In the genomic region with DNA sequence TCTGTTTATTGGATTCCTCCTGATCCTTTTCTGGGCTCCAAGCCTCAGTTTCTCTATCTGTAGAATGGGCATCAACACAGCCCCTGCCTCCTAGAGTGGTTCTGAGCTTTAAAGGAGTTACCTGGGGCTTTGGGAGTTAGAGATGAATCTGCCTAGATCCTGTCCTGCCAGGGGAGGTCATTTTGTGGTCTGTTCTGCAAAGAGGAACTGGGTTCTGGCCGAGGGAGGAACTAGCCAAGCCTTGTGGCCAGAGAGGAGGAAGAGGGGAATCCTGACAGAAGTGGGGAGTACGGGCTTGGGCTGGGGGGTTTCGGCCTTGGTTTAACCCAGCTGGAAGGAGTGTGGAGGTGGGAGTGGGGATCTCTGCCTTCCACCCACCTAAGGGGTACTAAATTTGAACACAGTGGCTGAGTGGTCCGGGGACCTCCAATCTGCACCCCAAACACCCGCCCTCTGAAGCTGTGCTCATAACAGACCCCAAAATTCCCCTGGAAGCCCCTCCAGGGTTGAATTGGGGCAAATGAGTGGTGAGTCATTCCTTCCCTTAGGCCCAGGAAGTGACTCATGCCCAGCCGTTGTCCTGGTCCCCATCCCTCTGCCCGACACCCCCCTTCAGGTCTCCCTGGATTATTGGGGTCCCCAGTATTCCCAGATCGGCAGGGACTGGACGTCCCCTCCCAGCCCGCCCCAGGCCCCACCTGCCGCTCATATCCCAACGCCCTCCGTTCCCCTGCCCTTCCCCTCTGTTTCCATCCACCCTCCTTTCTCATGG, we compare ENCODE assay signal across 8 cellular contexts. TPM values are rescaled to one million over a fixed set of nuclear protein-coding genes. Genes with fewer than 3 reads are reported as not detected.
DNase-seq lines count a peak whose midpoint lies in the region; ATAC-seq, FAIRE-seq and TF ChIP-seq lines count a peak whose summit lies in the region.

No MANE protein-coding gene starts in this region.

- no peaks in the 10 kb centered on the region for H3K27me3 ChIP-seq in Peyer's patch

- peak overlapping the region; percentile 89 for H3K4me3 Mint-ChIP-seq in activated naive CD8-positive, alpha-beta T cell treated with anti-CD3 and anti-CD28 coated beads for 36 hours

- H3K9me3 Mint-ChIP-seq in activated naive CD8-positive, alpha-beta T cell treated with anti-CD3 and anti-CD28 coated beads for 36 hours = no peaks in the 10 kb centered on the region

- ATAC-seq in left colon (no peak), HG03520 (IDR thresholded peaks at IDR 0.05; ENCODE audit: unreplicated experiment) (no peak)
- ATAC-seq in stimulated activated naive CD8-positive, alpha-beta T cell treated with anti-CD3 and anti-CD28 coated beads, Interleukin-15, Interleukin-2, amounts not matched to agents 100 U/mL and 50 U/mL, for 24 hours = peak; percentile 48

- TF ChIP-seq POLR2A in Peyer's patch (IDR thresholded peaks at IDR 0.05) = no peak

- H3K4me1 ChIP-seq in Peyer's patch = peaks cover 0 to 36% (median 12%) of the 10 kb centered on the region in 4 donors

- peaks cover 0 to 10% (median 0%) of the 10 kb centered on the region in 3 donors for H3K36me3 ChIP-seq in Peyer's patch

- no peak for TF ChIP-seq CTCF in Peyer's patch (IDR thresholded peaks at IDR 0.05)
- TF ChIP-seq CTCF in D721Med (IDR thresholded peaks at IDR 0.05; ENCODE audit: insufficient read depth, missing control alignments) = no peak

- no peak for FAIRE-seq in D721Med (lab: Jason Lieb, UNC)

- intact Hi-C loops in left colon (cut with DNase I, micrococcal nuclease) = no loop called here

- H3K27ac ChIP-seq in Peyer's patch = peak overlapping the region; percentile 87 to 98 (median 92)

- peaks cover 3% of the 10 kb centered on the region for H3K27me3 Mint-ChIP-seq in activated naive CD8-positive, alpha-beta T cell treated with anti-CD3 and anti-CD28 coated beads for 36 hours

- DNase-seq in activated CD8-positive, alpha-beta memory T cell treated with anti-CD3 and anti-CD28 coated beads for 1 hour (ENCODE audit: extremely low read depth in 1 of 2, low read depth in 1 of 2) = peak; percentile 53 to 57
- DNase-seq in activated CD8-positive, alpha-beta memory T cell treated with anti-CD3 and anti-CD28 coated beads, Interleukin-2, amount 50 U/mL, for 48 hours = no peak
- DNase-seq in Peyer's patch (peak in 2 of 3 donors; percentile 61 to 75), left colon (peak; percentile 47 to 57), D721Med (ENCODE audit: insufficient read length, low spot score) (no peak)
- DNase-seq in activated naive CD8-positive, alpha-beta T cell treated with anti-CD3 and anti-CD28 coated beads for 36 hours = peak; percentile 79
- peak; percentile 78 for DNase-seq in stimulated activated naive CD8-positive, alpha-beta T cell treated with anti-CD3 and anti-CD28 coated beads, Interleukin-15, Interleukin-2, amounts not matched to agents 100 U/mL and 50 U/mL, for 24 hours

- H3K4me1 Mint-ChIP-seq in activated naive CD8-positive, alpha-beta T cell treated with anti-CD3 and anti-CD28 coated beads for 36 hours = peaks cover 27% of the 10 kb centered on the region

- peak overlapping the region; percentile 95 for H3K27ac Mint-ChIP-seq in activated naive CD8-positive, alpha-beta T cell treated with anti-CD3 and anti-CD28 coated beads for 36 hours

- peak overlapping the region; percentile 60 to 75 (median 66) for H3K4me3 ChIP-seq in Peyer's patch

- H3K36me3 Mint-ChIP-seq in activated naive CD8-positive, alpha-beta T cell treated with anti-CD3 and anti-CD28 coated beads for 36 hours = peaks cover 53% of the 10 kb centered on the region

- no peaks in the 10 kb centered on the region for H3K9me3 ChIP-seq in Peyer's patch

RNA-seq across cellular contexts. Expression of gene ADGRE5, which starts 2.8 kb away (rescaled TPM):
- total RNA-seq in Peyer's patch (100 to 1,000 TPM in 2 of 4 donors, 10 to 100 TPM in 2; 70.6 to 159 (median 110) TPM), left colon (100 to 1,000 TPM; 147 to 173 TPM)
- total RNA-seq in activated naive CD8-positive, alpha-beta T cell treated with anti-CD3 and anti-CD28 coated beads for 36 hours = 100 to 1,000 TPM; 219 to 223 TPM

RNA-seq across cellular contexts. Expression of gene DDX39A, which starts 35.1 kb away (rescaled TPM):
- total RNA-seq in Peyer's patch (100 to 1,000 TPM in 3 of 4 donors, 10 to 100 TPM in 1; 52.5 to 283 (median 115) TPM), left colon (10 to 100 TPM; 55.3 to 85.8 TPM)
- 100 to 1,000 TPM; 300 to 306 TPM for total RNA-seq in activated naive CD8-positive, alpha-beta T cell treated with anti-CD3 and anti-CD28 coated beads for 36 hours

RNA-seq across cellular contexts. Expression of gene PKN1, which starts 49.0 kb away (rescaled TPM):
- 100 to 1,000 TPM in 1 of 4 donors, 10 to 100 TPM in 3; 13.1 to 140 (median 28.2) TPM for total RNA-seq in Peyer's patch
- 100 to 1,000 TPM; 168 to 169 TPM for total RNA-seq in activated naive CD8-positive, alpha-beta T cell treated with anti-CD3 and anti-CD28 coated beads for 36 hours
- 10 to 100 TPM; 29.3 to 49.6 TPM for total RNA-seq in left colon

Comparison
In these comparisons a context has a peak if more than half of its experiments do, and no peak if none do; other contexts are left out.
1. DNase-seq: peak in activated CD8-positive, alpha-beta memory T cell treated with anti-CD3 and anti-CD28 coated beads for 1 hour (2 of 2), Peyer's patch (2 of 3), activated naive CD8-positive, alpha-beta T cell treated with anti-CD3 and anti-CD28 coated beads for 36 hours (single experiment), left colon (2 of 2) and stimulated activated naive CD8-positive, alpha-beta T cell treated with anti-CD3 and anti-CD28 coated beads, Interleukin-15, Interleukin-2, amounts not matched to agents 100 U/mL and 50 U/mL, for 24 hours (single experiment); none in activated CD8-positive, alpha-beta memory T cell treated with anti-CD3 and anti-CD28 coated beads, Interleukin-2, amount 50 U/mL, for 48 hours (single experiment) and D721Med (single experiment).